12 cellular contexts compared by ENCODE assay signal in the genomic region with DNA sequence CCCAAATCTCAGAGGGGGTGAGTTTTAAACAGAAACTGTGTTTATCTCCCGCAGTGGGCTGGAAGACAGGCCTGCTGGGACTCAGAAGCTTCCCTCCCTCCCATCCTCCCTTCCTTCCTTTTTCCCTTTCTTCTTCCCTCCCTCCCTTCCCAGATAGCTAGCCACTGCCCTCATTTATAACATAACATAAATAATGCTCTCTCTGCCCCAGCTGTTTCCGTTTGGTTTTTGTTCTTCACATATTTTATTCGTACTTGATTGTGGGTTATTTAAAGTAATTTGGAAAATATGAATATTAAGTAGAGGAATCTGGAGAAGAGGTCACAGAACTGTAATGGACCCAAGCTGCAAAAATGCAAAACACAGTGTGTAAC.
DNase-seq lines count a peak whose midpoint lies in the region; ATAC-seq, FAIRE-seq and TF ChIP-seq lines count a peak whose summit lies in the region.
"Had no signal": no experiment of that assay in that cellular context is flagged by ENCODE, and none has a peak within 500 bp of the region (broad histone marks: within the 10 kb centered on the region; RNA-seq: fewer than 3 reads in every experiment).

No MANE protein-coding gene starts in this region.

- TF ChIP-seq RAD21 in HepG2 (CRISPR knock-in tag; IDR thresholded peaks at IDR 0.05), result no peak

- intact Hi-C loops in HepG2 (cut with micrococcal nuclease; ENCODE audit: unreplicated experiment) (no loop called here), right lobe of liver (cut with DNase I) (no loop called here)

- TF ChIP-seq CTCF in HepG2 (CRISPR knock-in tag; IDR thresholded peaks at IDR 0.05), result no peak
- no peak for TF ChIP-seq CTCF in right lobe of liver (IDR thresholded peaks at IDR 0.05)
- no peak for TF ChIP-seq CTCF in parathyroid adenoma (IDR thresholded peaks at IDR 0.05)

- no peak for FAIRE-seq in HepG2 (lab: Jason Lieb, UNC)
- FAIRE-seq: TTC549 had no signal

- no peak for ATAC-seq in HepG2
- ATAC-seq in right lobe of liver, result no peak
- ATAC-seq in GM19452 (IDR thresholded peaks at IDR 0.05; ENCODE audit: unreplicated experiment), result no peak

- WGBS in HepG2 (ENCODE audit: low lambda C conversion rate), result 67% methylated on average over 3 of the region's 3 CpGs
- 42% methylated on average over 3 of the region's 3 CpGs for WGBS in right lobe of liver (ENCODE audit: insufficient coverage, low coverage, low lambda C conversion rate, missing lambda C conversion rate)
- WGBS in esophagus, 2 donors, result 20 to 32% methylated on average over 3 of the region's 3 CpGs

- CTCF ChIA-PET in HepG2 (lab: Yijun Ruan, JAX; ENCODE audit: low intra/inter-chr PET ratio, low total read pairs), result no interaction called here

- H4K20me1 ChIP-seq in HepG2 (ENCODE audit: insufficient read depth, low read length), result no peaks in the 10 kb centered on the region

- no TSS peak for BruUV-seq in HepG2 (replicated peaks; lab: Mats Ljungman, UMichigan)

- H3K36me3 ChIP-seq in HepG2 (replicated peaks in 1 of 2; ENCODE audit: control insufficient read depth in 1 of 2, insufficient read depth in 2 of 2, low read length in 2 of 2) (no peaks in the 10 kb centered on the region), right lobe of liver (no peaks in the 10 kb centered on the region), esophagus (ENCODE audit: control insufficient read depth in 2 of 2, insufficient read depth in 2 of 2, low read length in 1 of 2) (no peaks in the 10 kb centered on the region), parathyroid adenoma (ENCODE audit: control insufficient read depth, insufficient read depth, low read length) (no peaks in the 10 kb centered on the region)

- H3K4me2 ChIP-seq in HepG2 (ENCODE audit: low read depth, low read length) (peak overlapping the region; percentile 56), parathyroid adenoma (ENCODE audit: low read length) (peak overlapping the region; percentile 45)

- TF ChIP-seq POLR2A in HepG2 (IDR thresholded peaks at IDR 0.05; ENCODE audit: insufficient read depth in 1 of 2, low read depth in 2 of 2, low read length in 2 of 2) (no peak), right lobe of liver (IDR thresholded peaks at IDR 0.05) (no peak), erythroblast (IDR thresholded peaks at IDR 0.05; ENCODE audit: low read length) (no peak)

- no peaks in the 10 kb centered on the region for H3K9me3 ChIP-seq in HepG2 (ENCODE audit: low read length)
- H3K9me3 ChIP-seq in right lobe of liver, result no peaks in the 10 kb centered on the region
- H3K9me3 ChIP-seq in esophagus (ENCODE audit: control insufficient read depth in 2 of 2, insufficient read depth in 1 of 2, low read depth in 1 of 2, low read length in 1 of 2), result no peaks in the 10 kb centered on the region
- H3K9me3 ChIP-seq in parathyroid adenoma (ENCODE audit: control insufficient read depth, low read length), result no peaks in the 10 kb centered on the region

- H2AFZ ChIP-seq in HepG2 (ENCODE audit: low read length) (no peak overlapping the region), parathyroid adenoma (no peak overlapping the region)

- TF ChIP-seq EP300 in HepG2 (IDR thresholded peaks at IDR 0.05; ENCODE audit: low read depth in 2 of 2, low read length in 2 of 2), result no peak
- TF ChIP-seq EP300 in HepG2 (CRISPR knock-in tag; IDR thresholded peaks at IDR 0.05; ENCODE audit: borderline replicate concordance), result no peak

- H3K27ac ChIP-seq in HepG2 (ENCODE audit: extremely low read length, insufficient read depth, low read length) (peak overlapping the region; percentile 33), right lobe of liver (no peak overlapping the region), esophagus (ENCODE audit: low read depth in 2 of 2, low read length in 1 of 2) (peak overlapping the region; percentile 49 to 93), parathyroid adenoma (peak overlapping the region; percentile 62)

- H3K27me3 ChIP-seq in HepG2 (ENCODE audit: control insufficient read depth in 1 of 2, insufficient read depth in 2 of 2, low read length in 2 of 2), result no peaks in the 10 kb centered on the region
- no peaks in the 10 kb centered on the region for H3K27me3 ChIP-seq in right lobe of liver
- H3K27me3 ChIP-seq in esophagus (ENCODE audit: control insufficient read depth in 1 of 2, insufficient read depth in 2 of 2, low read length in 2 of 2), result no peaks in the 10 kb centered on the region
- H3K27me3 ChIP-seq in parathyroid adenoma (ENCODE audit: control insufficient read depth, insufficient read depth, low read length), result no peaks in the 10 kb centered on the region

- DNase-seq in HepG2 (ENCODE audit: low spot score) (no peak), right lobe of liver (no peak), HCEC 1CT (no peak), erythroblast (lab: John Stamatoyannopoulos, UW) (no peak), activated gamma-delta T cell treated with Interleukin-2 at 50 U/mL for 16 hours (no peak)
- DNase-seq: activated CD8-positive, alpha-beta memory T cell treated with anti-CD3 and anti-CD28 coated beads, Interleukin-2, amount 50 U/mL, for 48 hours; GF-D8; NCI-H2081 had no signal

- POLR2A ChIA-PET in HepG2 (lab: Yijun Ruan, JAX), result interaction anchor here (1.0 to 1.2 kb wide), 2 partner anchors 13 to 31 kb away, joined by 3 to 9 read pairs; no protein-coding TSS in a partner anchor

- no peak overlapping the region; the same call in 1 of the 2 replicates for H3K9ac ChIP-seq in HepG2 (ENCODE audit: insufficient read depth, low read depth, low read length)
- no peak overlapping the region for H3K9ac ChIP-seq in parathyroid adenoma

- in situ Hi-C loops in HepG2 (cut with HindIII; ENCODE audit: extremely low pct_ligation_motif_present, low pct_unique_long_range_greater_than_20kb), result no loop called here

- peaks cover 17% of the 10 kb centered on the region for H3K79me2 ChIP-seq in HepG2 (ENCODE audit: insufficient read depth, low read length)
- peaks cover 7% of the 10 kb centered on the region for H3K79me2 ChIP-seq in parathyroid adenoma

- peak overlapping the region in 1 of 3 experiments; percentile 19; a peak in 1 of 6 replicates for H3K4me3 ChIP-seq in HepG2 (replicated peaks in 1 of 3; ENCODE audit: insufficient read depth in 1 of 3, low read depth in 2 of 3, low read length in 3 of 3)
- H3K4me3 ChIP-seq in right lobe of liver, result no peak overlapping the region
- H3K4me3 ChIP-seq in esophagus (ENCODE audit: low read depth in 1 of 2, low read length in 2 of 2), result no peak overlapping the region
- no peak overlapping the region for H3K4me3 ChIP-seq in parathyroid adenoma (ENCODE audit: low read depth, low read length)

- peaks cover 46% of the 10 kb centered on the region for H3K4me1 ChIP-seq in HepG2 (ENCODE audit: insufficient read depth, low read length)
- H3K4me1 ChIP-seq in right lobe of liver, result peaks cover 0 to 2% (median 0%) of the 10 kb centered on the region in 4 donors
- H3K4me1 ChIP-seq in esophagus (ENCODE audit: control insufficient read depth in 2 of 2, insufficient read depth in 2 of 2, low read length in 1 of 2), result peaks cover 16 to 17% of the 10 kb centered on the region in 2 donors
- peaks cover 19% of the 10 kb centered on the region for H3K4me1 ChIP-seq in parathyroid adenoma

TF ChIP-seq in HepG2, 621 proteins besides CTCF, POLR2A, EP300 and RAD21:
- TF ChIP-seq ARID5B (CRISPR knock-in tag; IDR thresholded peaks at IDR 0.05) (0 out of 2 replicates have a peak, but pooled peaks have one; percentile 1), NFE2 (CRISPR knock-in tag; IDR thresholded peaks at IDR 0.05) (no peak), PCBP2 (optimal IDR thresholded peaks at IDR 0.05; ENCODE audit: low read depth, low read length, poor library complexity, severe bottlenecking) (peak; percentile 44), ZNF354B (CRISPR knock-in tag; IDR thresholded peaks at IDR 0.05) (no peak), SMC3 (IDR thresholded peaks at IDR 0.05; ENCODE audit: low read length) (no peak), TBX2 (CRISPR knock-in tag; IDR thresholded peaks at IDR 0.05; ENCODE audit: borderline replicate concordance) (peak; percentile 8; the same call in 1 of the 2 replicates)

Comparison
In these comparisons a context has a peak if more than half of its experiments do, and no peak if none do; other contexts are left out.
1. H3K27ac ChIP-seq: peak in HepG2 (single experiment), esophagus (2 of 2) and parathyroid adenoma (single experiment); none in right lobe of liver (0 of 3).